ENCODE assay signal across 10 cellular contexts in genomic region chr2:170813611-170814550, GRCh38. TPM values are rescaled to one million over a fixed set of nuclear protein-coding genes. Genes with fewer than 3 reads are reported as not detected.
DNase-seq lines count a peak whose midpoint lies in the region; ATAC-seq and TF ChIP-seq lines count a peak whose summit lies in the region.
"Had no signal": no experiment of that assay in that cellular context is flagged by ENCODE, and none has a peak within 500 bp of the region (broad histone marks: within the 10 kb centered on the region; RNA-seq: fewer than 3 reads in every experiment).

No MANE protein-coding gene starts in this region.

- no peaks in the 10 kb centered on the region for H3K4me1 Mint-ChIP-seq in MCF 10A (ENCODE audit: insufficient read depth, unreplicated experiment)
- peaks cover 45% of the 10 kb centered on the region for H3K4me1 Mint-ChIP-seq in stimulated activated naive CD8-positive, alpha-beta T cell treated with anti-CD3 and anti-CD28 coated beads, Interleukin-15, Interleukin-2, amounts not matched to agents 100 ng/mL and 50 ng/mL, for 24 hours (ENCODE audit: low read depth)

- peak; percentile 60 for DNase-seq in MCF 10A (ENCODE audit: unreplicated experiment)
- no peak for DNase-seq in breast epithelium (ENCODE audit: low spot score in 2 of 2)
- peak; percentile 48 for DNase-seq in fibroblast of villous mesenchyme (ENCODE audit: low read depth)

- H3K27ac Mint-ChIP-seq in MCF 10A (ENCODE audit: low read depth, unreplicated experiment): no peak overlapping the region
- H3K27ac Mint-ChIP-seq in stimulated activated naive CD8-positive, alpha-beta T cell treated with anti-CD3 and anti-CD28 coated beads, Interleukin-15, Interleukin-2, amounts not matched to agents 100 ng/mL and 50 ng/mL, for 24 hours: no peak overlapping the region

- no peaks in the 10 kb centered on the region for H3K9me3 ChIP-seq in breast epithelium
- H3K9me3 ChIP-seq: heart right ventricle, thoracic aorta had no signal

- no peaks in the 10 kb centered on the region for H3K36me3 ChIP-seq in breast epithelium
- H3K36me3 ChIP-seq: heart right ventricle, thoracic aorta had no signal

- H3K4me1 ChIP-seq in breast epithelium: peaks cover 5 to 13% of the 10 kb centered on the region in 2 donors

- POLR2A ChIA-PET in MCF 10A (lab: Yijun Ruan, JAX): interaction anchor here (0.7 to 1.0 kb wide), 3 partner anchors 24 to 405 kb away, joined by 3 read pairs; no protein-coding TSS in a partner anchor

- BruUV-seq in MCF 10A (replicated peaks; lab: Mats Ljungman, UMichigan): no TSS peak

- no peak for TF ChIP-seq POLR2A in breast epithelium (IDR thresholded peaks at IDR 0.05)
- TF ChIP-seq POLR2A in GM18505 (IDR thresholded peaks at IDR 0.05; ENCODE audit: borderline replicate concordance, extremely low read depth, insufficient read depth, insufficient read length): no peak

- CTCF ChIA-PET in MCF 10A (lab: Yijun Ruan, JAX): interaction anchor here (0.5 to 11.5 kb wide), 42 partner anchors 10 to 948 kb away, joined by 3 to 125 read pairs (median 5); no protein-coding TSS in a partner anchor

- no peaks in the 10 kb centered on the region for H3K36me3 Mint-ChIP-seq in MCF 10A (ENCODE audit: insufficient read depth, unreplicated experiment)
- H3K36me3 Mint-ChIP-seq in stimulated activated naive CD8-positive, alpha-beta T cell treated with anti-CD3 and anti-CD28 coated beads, Interleukin-15, Interleukin-2, amounts not matched to agents 100 ng/mL and 50 ng/mL, for 24 hours (ENCODE audit: low read depth): no peaks in the 10 kb centered on the region

- H3K27ac ChIP-seq in breast epithelium: no peak overlapping the region
- H3K27ac ChIP-seq: heart right ventricle had no signal

- no peak overlapping the region for H3K4me3 Mint-ChIP-seq in MCF 10A (ENCODE audit: unreplicated experiment)
- peak overlapping the region; percentile 35 for H3K4me3 Mint-ChIP-seq in stimulated activated naive CD8-positive, alpha-beta T cell treated with anti-CD3 and anti-CD28 coated beads, Interleukin-15, Interleukin-2, amounts not matched to agents 100 ng/mL and 50 ng/mL, for 24 hours

- no peak for ATAC-seq in GM21825 (IDR thresholded peaks at IDR 0.05; ENCODE audit: unreplicated experiment)
- ATAC-seq in HG03175 (IDR thresholded peaks at IDR 0.05; ENCODE audit: unreplicated experiment): no peak
- ATAC-seq in GM18505 (IDR thresholded peaks at IDR 0.05; ENCODE audit: unreplicated experiment): no peak
- ATAC-seq: heart right ventricle had no signal

- H3K27me3 Mint-ChIP-seq in MCF 10A (ENCODE audit: insufficient read depth, unreplicated experiment): peaks cover 34% of the 10 kb centered on the region
- peaks cover 68% of the 10 kb centered on the region for H3K27me3 Mint-ChIP-seq in stimulated activated naive CD8-positive, alpha-beta T cell treated with anti-CD3 and anti-CD28 coated beads, Interleukin-15, Interleukin-2, amounts not matched to agents 100 ng/mL and 50 ng/mL, for 24 hours

- intact Hi-C loops in MCF 10A (cut with micrococcal nuclease) (loop anchor here (2.0 to 10.0 kb wide), 3 partner anchors 489 to 879 kb away; no protein-coding TSS in a partner anchor), breast epithelium (cut with DNase I; ENCODE audit: low total_unique reads) (no loop called here)

- H3K4me3 ChIP-seq in breast epithelium: peak overlapping the region in 1 of 3 donors; percentile 16
- no peak overlapping the region for H3K4me3 ChIP-seq in fibroblast of villous mesenchyme (ENCODE audit: low read depth, low read length)
- H3K4me3 ChIP-seq: heart right ventricle, thoracic aorta had no signal

- peaks cover 10 to 61% of the 10 kb centered on the region in 2 donors for H3K27me3 ChIP-seq in breast epithelium

- H3K9me3 Mint-ChIP-seq in MCF 10A (ENCODE audit: unreplicated experiment): no peaks in the 10 kb centered on the region
- no peaks in the 10 kb centered on the region for H3K9me3 Mint-ChIP-seq in stimulated activated naive CD8-positive, alpha-beta T cell treated with anti-CD3 and anti-CD28 coated beads, Interleukin-15, Interleukin-2, amounts not matched to agents 100 ng/mL and 50 ng/mL, for 24 hours

- no peak for TF ChIP-seq CTCF in MCF 10A (IDR thresholded peaks at IDR 0.05; ENCODE audit: unreplicated experiment)
- no peak for TF ChIP-seq CTCF in breast epithelium (IDR thresholded peaks at IDR 0.05)
- no peak for TF ChIP-seq CTCF in fibroblast of villous mesenchyme (IDR thresholded peaks at IDR 0.05; ENCODE audit: insufficient read depth, low read depth, low read length)

TF ChIP-seq in PFSK-1, 5 proteins besides CTCF, POLR2A, EP300 and RAD21:
- no peak for TF ChIP-seq TAF1 (IDR thresholded peaks at IDR 0.05; ENCODE audit: borderline replicate concordance, insufficient read depth, low read length)
- TF ChIP-seq, protein P1, sequence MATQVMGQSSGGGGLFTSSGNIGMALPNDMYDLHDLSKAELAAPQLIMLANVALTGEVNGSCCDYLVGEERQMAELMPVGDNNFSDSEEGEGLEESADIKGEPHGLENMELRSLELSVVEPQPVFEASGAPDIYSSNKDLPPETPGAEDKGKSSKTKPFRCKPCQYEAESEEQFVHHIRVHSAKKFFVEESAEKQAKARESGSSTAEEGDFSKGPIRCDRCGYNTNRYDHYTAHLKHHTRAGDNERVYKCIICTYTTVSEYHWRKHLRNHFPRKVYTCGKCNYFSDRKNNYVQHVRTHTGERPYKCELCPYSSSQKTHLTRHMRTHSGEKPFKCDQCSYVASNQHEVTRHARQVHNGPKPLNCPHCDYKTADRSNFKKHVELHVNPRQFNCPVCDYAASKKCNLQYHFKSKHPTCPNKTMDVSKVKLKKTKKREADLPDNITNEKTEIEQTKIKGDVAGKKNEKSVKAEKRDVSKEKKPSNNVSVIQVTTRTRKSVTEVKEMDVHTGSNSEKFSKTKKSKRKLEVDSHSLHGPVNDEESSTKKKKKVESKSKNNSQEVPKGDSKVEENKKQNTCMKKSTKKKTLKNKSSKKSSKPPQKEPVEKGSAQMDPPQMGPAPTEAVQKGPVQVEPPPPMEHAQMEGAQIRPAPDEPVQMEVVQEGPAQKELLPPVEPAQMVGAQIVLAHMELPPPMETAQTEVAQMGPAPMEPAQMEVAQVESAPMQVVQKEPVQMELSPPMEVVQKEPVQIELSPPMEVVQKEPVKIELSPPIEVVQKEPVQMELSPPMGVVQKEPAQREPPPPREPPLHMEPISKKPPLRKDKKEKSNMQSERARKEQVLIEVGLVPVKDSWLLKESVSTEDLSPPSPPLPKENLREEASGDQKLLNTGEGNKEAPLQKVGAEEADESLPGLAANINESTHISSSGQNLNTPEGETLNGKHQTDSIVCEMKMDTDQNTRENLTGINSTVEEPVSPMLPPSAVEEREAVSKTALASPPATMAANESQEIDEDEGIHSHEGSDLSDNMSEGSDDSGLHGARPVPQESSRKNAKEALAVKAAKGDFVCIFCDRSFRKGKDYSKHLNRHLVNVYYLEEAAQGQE (IDR thresholded peaks at IDR 0.05; ENCODE audit: insufficient read depth in 1 of 2, low read depth in 2 of 2, low read length in 2 of 2): peak; percentile 77 to 94
TF ChIP-seq in PFSK-1: peak in this region for 1.

RNA-seq across cellular contexts. Expression of gene GAD1, which starts 2.8 kb away (rescaled TPM):
- total RNA-seq in MCF 10A (2022): 1.6 and 2.5 TPM in 2 replicates
- under 1 TPM; 0.15 to 0.66 (median 0.48) TPM for total RNA-seq in breast epithelium
- polyA plus RNA-seq in PFSK-1 (2012; ENCODE audit: insufficient read length, low read depth): not detected
- total RNA-seq in fibroblast of villous mesenchyme: 0.32 TPM in 1 of 2 replicates, not detected in the other

RNA-seq across cellular contexts. Expression of gene ERICH2, which starts 43.7 kb away (rescaled TPM):
- total RNA-seq in MCF 10A (2022): 7.2 and 22.4 TPM in 2 replicates
- total RNA-seq in breast epithelium: under 1 TPM in 1 of 3 donors, not detected in 2; 0.80 TPM
- not detected for polyA plus RNA-seq in PFSK-1 (2012; ENCODE audit: insufficient read length, low read depth)
- not detected in 2 replicates for total RNA-seq in fibroblast of villous mesenchyme
- total RNA-seq: thoracic aorta had no signal

Comparison
In these comparisons a context has a peak if more than half of its experiments do, and no peak if none do; other contexts are left out.
1. DNase-seq: peak in MCF 10A (single experiment) and fibroblast of villous mesenchyme (single experiment); none in breast epithelium (0 of 2).